8 cellular contexts compared by ENCODE assay signal in genomic region chr16:4765511-4766474, GRCh38. TPM values are rescaled to one million over a fixed set of nuclear protein-coding genes. Genes with fewer than 3 reads are reported as not detected.
DNase-seq lines count a peak whose midpoint lies in the region; ATAC-seq and TF ChIP-seq lines count a peak whose summit lies in the region.

No MANE protein-coding gene starts in this region.

- TF ChIP-seq CTCF in nephron (IDR thresholded peaks at IDR 0.05; ENCODE audit: unreplicated experiment in 3 of 3) = no peak

- H3K4me2 ChIP-seq in BLaER1 treated with 17β-estradiol and CSF1 and Interleukin-3, amounts not matched to agents 10 nM and 100 nM = peak overlapping the region; percentile 85 to 99 (median 93)

- H3K27ac Mint-ChIP-seq in nephron = peak overlapping the region in 2 of 3 experiments; percentile 70 to 77

- H4K20me1 ChIP-seq in BLaER1 treated with 17β-estradiol and CSF1 and Interleukin-3, amounts not matched to agents 10 nM and 100 nM = peaks cover 0 to 47% (median 26%) of the 10 kb centered on the region in 11 experiments; a peak in 14 of 22 replicates

- H3K36me3 ChIP-seq in BLaER1 treated with 17β-estradiol and CSF1 and Interleukin-3, amounts not matched to agents 10 nM and 100 nM = peaks cover 43 to 50% (median 47%) of the 10 kb centered on the region in 11 experiments
- H3K36me3 ChIP-seq in ectodermal cell (ENCODE audit: control insufficient read depth, insufficient read depth, low read length) = peaks cover 20% of the 10 kb centered on the region

- H3K36me3 Mint-ChIP-seq in nephron (ENCODE audit: low read depth) = peaks cover 20% of the 10 kb centered on the region

- WGBS in ectodermal cell, 2 experiments = 86% methylated on average over 26 of the region's 26 CpGs

- H3K4me3 Mint-ChIP-seq in nephron = peak overlapping the region; percentile 86 to 91 (median 87)

- no peak for ATAC-seq in GM19397 (IDR thresholded peaks at IDR 0.05; ENCODE audit: unreplicated experiment)
- ATAC-seq in HG02973 (IDR thresholded peaks at IDR 0.05; ENCODE audit: unreplicated experiment) = no peak

- no peaks in the 10 kb centered on the region for H3K27me3 ChIP-seq in BLaER1 treated with 17β-estradiol and CSF1 and Interleukin-3, amounts not matched to agents 10 nM and 100 nM
- H3K27me3 ChIP-seq in ectodermal cell (ENCODE audit: control insufficient read depth, insufficient read depth, low read length, poor library complexity, severe bottlenecking) = no peaks in the 10 kb centered on the region

- DNase-seq in NCI-H146 (lab: John Stamatoyannopoulos, UW) (peak; percentile 42), NCI-H524 (lab: John Stamatoyannopoulos, UW) (no peak), NCI-H1436 treated with DMSO at 0.1 percent for 48 hours (lab: John Stamatoyannopoulos, UW) (no peak)

- peaks cover 19% of the 10 kb centered on the region for H3K4me1 Mint-ChIP-seq in nephron

- no peaks in the 10 kb centered on the region for H3K9me3 ChIP-seq in BLaER1 treated with 17β-estradiol and CSF1 and Interleukin-3, amounts not matched to agents 10 nM and 100 nM (replicated peaks in 1 of 11)
- no peaks in the 10 kb centered on the region for H3K9me3 ChIP-seq in ectodermal cell (ENCODE audit: control insufficient read depth, low read length)

- peaks cover 37 to 64% (median 51%) of the 10 kb centered on the region in 10 experiments for H3K4me1 ChIP-seq in BLaER1 treated with 17β-estradiol and CSF1 and Interleukin-3, amounts not matched to agents 10 nM and 100 nM
- H3K4me1 ChIP-seq in ectodermal cell (ENCODE audit: control insufficient read depth, insufficient read depth, low read length) = peaks cover 3% of the 10 kb centered on the region

- no peaks in the 10 kb centered on the region for H3K27me3 Mint-ChIP-seq in nephron (ENCODE audit: low read depth)

- peak overlapping the region; percentile 92 to 98 (median 96) for H3K9ac ChIP-seq in BLaER1 treated with 17β-estradiol and CSF1 and Interleukin-3, amounts not matched to agents 10 nM and 100 nM

- peak overlapping the region in 10 of 11 experiments; percentile 85 to 96 (median 93); a peak in 21 of 22 replicates for H3K27ac ChIP-seq in BLaER1 treated with 17β-estradiol and CSF1 and Interleukin-3, amounts not matched to agents 10 nM and 100 nM
- H3K27ac ChIP-seq in ectodermal cell (ENCODE audit: insufficient read depth, low read depth, low read length, poor library complexity, severe bottlenecking) = no peak overlapping the region

- no peaks in the 10 kb centered on the region for H3K9me3 Mint-ChIP-seq in nephron

- H3K4me3 ChIP-seq in BLaER1 treated with 17β-estradiol and CSF1 and Interleukin-3, amounts not matched to agents 10 nM and 100 nM = peak overlapping the region; percentile 89 to 100 (median 97)
- peak overlapping the region; percentile 93 for H3K4me3 ChIP-seq in ectodermal cell (ENCODE audit: insufficient read depth, low read depth, low read length)

RNA-seq across cellular contexts. Expression of gene ZNF500, which starts 1.2 kb away (rescaled TPM):
- polyA plus RNA-seq in ectodermal cell (2013, experiment 1 of 4) = 14.0 TPM
- polyA plus RNA-seq in ectodermal cell (2013, experiment 2 of 4) = 12.4 TPM
- polyA plus RNA-seq in ectodermal cell (2013, experiment 3 of 4) = 8.8 TPM
- 9.3 TPM for polyA plus RNA-seq in ectodermal cell (2013, experiment 4 of 4)

RNA-seq across cellular contexts. Expression of gene SEPTIN12, which starts 22.4 kb away (rescaled TPM):
- polyA plus RNA-seq in ectodermal cell (2013, experiment 1 of 4) = 0.69 TPM
- polyA plus RNA-seq in ectodermal cell (2013, experiment 2 of 4) = 0.66 TPM
- polyA plus RNA-seq in ectodermal cell (2013, experiment 3 of 4) = not detected
- polyA plus RNA-seq in ectodermal cell (2013, experiment 4 of 4) = 0.65 TPM

RNA-seq across cellular contexts. Expression of gene SMIM22, which starts 29.4 kb away (rescaled TPM):
- polyA plus RNA-seq in ectodermal cell (2013, experiment 1 of 4) = not detected
- not detected for polyA plus RNA-seq in ectodermal cell (2013, experiment 2 of 4)
- polyA plus RNA-seq in ectodermal cell (2013, experiment 3 of 4) = not detected
- polyA plus RNA-seq in ectodermal cell (2013, experiment 4 of 4) = not detected

RNA-seq across cellular contexts. Expression of gene DNAAF8, which starts 31.5 kb away (rescaled TPM):
- 0.89 TPM for polyA plus RNA-seq in ectodermal cell (2013, experiment 1 of 4)
- 0.68 TPM for polyA plus RNA-seq in ectodermal cell (2013, experiment 2 of 4)
- 0.11 TPM for polyA plus RNA-seq in ectodermal cell (2013, experiment 3 of 4)
- 0.20 TPM for polyA plus RNA-seq in ectodermal cell (2013, experiment 4 of 4)

RNA-seq across cellular contexts. Expression of gene ANKS3, which starts 31.7 kb away (rescaled TPM):
- polyA plus RNA-seq in ectodermal cell (2013, experiment 1 of 4) = 26.1 TPM
- polyA plus RNA-seq in ectodermal cell (2013, experiment 2 of 4) = 27.8 TPM
- 20.6 TPM for polyA plus RNA-seq in ectodermal cell (2013, experiment 3 of 4)
- polyA plus RNA-seq in ectodermal cell (2013, experiment 4 of 4) = 21.0 TPM
